ENCODE assay signal across 7 cellular contexts in the genomic region with DNA sequence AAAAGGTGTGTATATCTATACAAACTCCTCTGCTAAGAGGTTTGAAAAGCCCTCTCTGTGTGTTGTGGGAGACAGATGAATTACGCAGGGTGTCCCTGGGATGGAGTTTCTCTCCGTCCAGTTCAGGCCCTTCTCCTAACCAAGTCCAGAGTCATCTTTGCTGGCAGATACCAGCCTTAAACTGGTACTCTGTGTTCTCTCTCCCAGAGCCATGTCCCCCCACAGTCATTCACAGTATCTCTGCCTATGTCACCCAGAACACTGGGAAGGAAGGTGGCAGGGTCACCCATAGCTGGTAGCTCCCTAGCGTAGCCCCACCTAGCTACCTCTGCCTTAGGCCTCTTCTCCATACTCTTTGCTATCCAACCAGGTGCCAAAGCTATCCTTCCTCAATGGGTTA. TPM values are rescaled to one million over a fixed set of nuclear protein-coding genes. Genes with fewer than 3 reads are reported as not detected.
"Had no signal": no experiment of that assay in that cellular context is flagged by ENCODE, and none has a peak within 500 bp of the region (broad histone marks: within the 10 kb centered on the region; RNA-seq: fewer than 3 reads in every experiment).

No MANE protein-coding gene starts in this region.

- DNase-seq: GM23248, GOT3, H9, HCEC 1CT, HFFc6 had no signal

- ATAC-seq: HCT116 had no signal

RNA-seq across cellular contexts. Expression of a gene that starts 33.8 kb away (rescaled TPM):
- total RNA-seq: H4, HFFc6 had no signal
